18 cellular contexts compared by ENCODE assay signal in genomic region chr10:96896884-96897589, GRCh38.
A peak's percentile ranks its signal among the peaks of the same experiment; 100 is the strongest.
DNase-seq lines count a peak whose midpoint lies in the region; ATAC-seq, FAIRE-seq and TF ChIP-seq lines count a peak whose summit lies in the region.
"Had no signal": no experiment of that assay in that cellular context is flagged by ENCODE, and none has a peak within 500 bp of the region (broad histone marks: within the 10 kb centered on the region; RNA-seq: fewer than 3 reads in every experiment).

No MANE protein-coding gene starts in this region.

- intact Hi-C loops in lower leg skin (cut with DNase I; ENCODE audit: low total_unique reads): no loop called here

- peak; percentile 83 to 94 for ATAC-seq in activated CD4-positive, CD25-positive, alpha-beta regulatory T cell treated with anti-CD3 and anti-CD28 coated beads, Interleukin-2, amount 50 U/mL, for 24 hours
- peak; percentile 85 for ATAC-seq in activated naive CD8-positive, alpha-beta T cell treated with anti-CD3 and anti-CD28 coated beads, Interleukin-2, amount 50 U/mL, for 24 hours
- no peak for ATAC-seq in GM18858 (IDR thresholded peaks at IDR 0.05; ENCODE audit: unreplicated experiment)
- ATAC-seq: WTC11 had no signal

- TF ChIP-seq CTCF in osteocyte (IDR thresholded peaks at IDR 0.05): no peak
- TF ChIP-seq CTCF in lower leg skin (IDR thresholded peaks at IDR 0.05): no peak

- H3K9me3 Mint-ChIP-seq in activated naive CD8-positive, alpha-beta T cell treated with anti-CD3 and anti-CD28 coated beads, Interleukin-2, amount 50 U/mL, for 24 hours: peaks cover 6% of the 10 kb centered on the region
- peaks cover 13% of the 10 kb centered on the region for H3K9me3 Mint-ChIP-seq in osteocyte (ENCODE audit: unreplicated experiment)

- peak overlapping the region; percentile 9 for H3K4me3 Mint-ChIP-seq in activated naive CD8-positive, alpha-beta T cell treated with anti-CD3 and anti-CD28 coated beads, Interleukin-2, amount 50 U/mL, for 24 hours
- no peak overlapping the region for H3K4me3 Mint-ChIP-seq in osteocyte (ENCODE audit: unreplicated experiment)
- H3K4me3 Mint-ChIP-seq: WTC11 had no signal

- peaks cover 63% of the 10 kb centered on the region for H3K4me1 Mint-ChIP-seq in activated naive CD8-positive, alpha-beta T cell treated with anti-CD3 and anti-CD28 coated beads, Interleukin-2, amount 50 U/mL, for 24 hours
- H3K4me1 Mint-ChIP-seq in osteocyte (ENCODE audit: unreplicated experiment): peaks cover 12% of the 10 kb centered on the region

- H3K4me3 ChIP-seq in lower leg skin (ENCODE audit: low read depth, poor library complexity, severe bottlenecking): no peak overlapping the region
- H3K4me3 ChIP-seq: ascending aorta, coronary artery, right atrium auricular region, tibial nerve had no signal

- H3K27ac Mint-ChIP-seq in activated naive CD8-positive, alpha-beta T cell treated with anti-CD3 and anti-CD28 coated beads, Interleukin-2, amount 50 U/mL, for 24 hours: peak overlapping the region; percentile 51
- H3K27ac Mint-ChIP-seq in osteocyte (ENCODE audit: unreplicated experiment): peak overlapping the region; percentile 48
- H3K27ac Mint-ChIP-seq: WTC11 had no signal

- TF ChIP-seq POLR2A in lower leg skin (IDR thresholded peaks at IDR 0.05): no peak

- no peaks in the 10 kb centered on the region for H3K27me3 Mint-ChIP-seq in activated naive CD8-positive, alpha-beta T cell treated with anti-CD3 and anti-CD28 coated beads, Interleukin-2, amount 50 U/mL, for 24 hours
- no peaks in the 10 kb centered on the region for H3K27me3 Mint-ChIP-seq in osteocyte (ENCODE audit: unreplicated experiment)

- WGBS in lower leg skin, 2 donors: 32 to 43% methylated on average over 1 of the region's 1 CpG

- no peak for DNase-seq in activated CD4-positive, CD25-positive, alpha-beta regulatory T cell treated with anti-CD3 and anti-CD28 coated beads, Interleukin-2, amount 50 U/mL, for 72 hours
- DNase-seq in GM18507 (ENCODE audit: extremely low spot score, insufficient read length, low read depth) (no peak), osteocyte (ENCODE audit: extremely low spot score, unreplicated experiment) (no peak), lower leg skin (ENCODE audit: low spot score in 2 of 2) (no peak), HuH-7 (ENCODE audit: low spot score) (no peak)
- no peak for DNase-seq in activated naive CD8-positive, alpha-beta T cell treated with anti-CD3 and anti-CD28 coated beads, Interleukin-2, amount 50 U/mL, for 24 hours
- DNase-seq: DND-41; NCI-H1105 treated with DMSO at 0.1 percent for 48 hours; stimulated activated CD4-positive, alpha-beta T cell treated with anti-CD3 and anti-CD28 coated beads, Interleukin-1b, Interleukin-23, amount 100 ng/mL, for 48 hours; SW 1271 had no signal

- peak; percentile 52 for FAIRE-seq in GM18507 (lab: Jason Lieb, UNC)
- FAIRE-seq: keratinocyte had no signal

- peaks cover 17% of the 10 kb centered on the region for H3K36me3 Mint-ChIP-seq in activated naive CD8-positive, alpha-beta T cell treated with anti-CD3 and anti-CD28 coated beads, Interleukin-2, amount 50 U/mL, for 24 hours (ENCODE audit: low read depth)
- peaks cover 16% of the 10 kb centered on the region for H3K36me3 Mint-ChIP-seq in osteocyte (ENCODE audit: unreplicated experiment)
